In genomic region chr11:18229501-18229900, GRCh38 we compare ENCODE assay signal across 12 cellular contexts. TPM values are rescaled to one million over a fixed set of nuclear protein-coding genes. Genes with fewer than 3 reads are reported as not detected.
A peak's percentile ranks its signal among the peaks of the same experiment; 100 is the strongest.
DNase-seq lines count a peak whose midpoint lies in the region; ATAC-seq, FAIRE-seq and TF ChIP-seq lines count a peak whose summit lies in the region.
"Had no signal": no experiment of that assay in that cellular context is flagged by ENCODE, and none has a peak within 500 bp of the region (broad histone marks: within the 10 kb centered on the region; RNA-seq: fewer than 3 reads in every experiment).

No MANE protein-coding gene starts in this region.

- H3K27me3 ChIP-seq in OCI-LY3 (ENCODE audit: low read depth, low read length): no peaks in the 10 kb centered on the region
- H3K27me3 ChIP-seq in uterus: no peaks in the 10 kb centered on the region
- peaks cover 0 to 5% (median 0%) of the 10 kb centered on the region in 7 donors for H3K27me3 ChIP-seq in heart right ventricle
- H3K27me3 ChIP-seq: hepatocyte had no signal

- no peak for TF ChIP-seq POLR2A in GM18505 (IDR thresholded peaks at IDR 0.05; ENCODE audit: borderline replicate concordance, extremely low read depth, insufficient read depth, insufficient read length)
- no peak for TF ChIP-seq POLR2A in uterus (IDR thresholded peaks at IDR 0.05)

- no peak for TF ChIP-seq CTCF in OCI-LY3 (IDR thresholded peaks at IDR 0.05; ENCODE audit: low read depth, low read length)
- no peak for TF ChIP-seq CTCF in D721Med (IDR thresholded peaks at IDR 0.05; ENCODE audit: insufficient read depth, missing control alignments)
- no peak for TF ChIP-seq CTCF in uterus (IDR thresholded peaks at IDR 0.05)
- TF ChIP-seq CTCF in heart right ventricle (IDR thresholded peaks at IDR 0.05): no peak

- H3K4me1 ChIP-seq in OCI-LY3 (ENCODE audit: low read length): peaks cover 38% of the 10 kb centered on the region
- H3K4me1 ChIP-seq in uterus: no peaks in the 10 kb centered on the region
- H3K4me1 ChIP-seq in heart right ventricle: no peaks in the 10 kb centered on the region

- H3K4me3 ChIP-seq in OCI-LY3 (ENCODE audit: low read length) (peak overlapping the region; percentile 25; the same call in 1 of the 2 replicates), uterus (no peak overlapping the region), heart right ventricle (no peak overlapping the region)
- H3K4me3 ChIP-seq: hepatocyte had no signal

- no peak for FAIRE-seq in D721Med (lab: Jason Lieb, UNC)

- DNase-seq in D721Med (ENCODE audit: insufficient read length, low spot score) (no peak), uterus (no peak), heart right ventricle (no peak)
- no peak for DNase-seq in stimulated activated CD8-positive, alpha-beta memory T cell treated with anti-CD3 and anti-CD28 coated beads, Interleukin-4, amount 100 ng/mL, for 48 hours
- DNase-seq: activated effector memory CD4-positive, alpha-beta T cell treated with Interleukin-2 at 50 U/mL for 16 hours; Calu3; T-helper 1 cell had no signal

- intact Hi-C loops in uterus (cut with DNase I; ENCODE audit: low total_unique reads): no loop called here
- intact Hi-C loops in heart right ventricle (cut with DNase I): no loop called here

- 59 to 70% methylated on average over 2 to 3 of the region's 3 CpGs for WGBS in heart right ventricle, 2 donors

- no peaks in the 10 kb centered on the region for H4K20me1 ChIP-seq in OCI-LY3 (ENCODE audit: insufficient read depth, low read length)

- no peaks in the 10 kb centered on the region for H3K36me3 ChIP-seq in OCI-LY3 (replicated peaks; ENCODE audit: low read depth, low read length)
- H3K36me3 ChIP-seq in uterus: no peaks in the 10 kb centered on the region
- no peaks in the 10 kb centered on the region for H3K36me3 ChIP-seq in heart right ventricle

- H3K4me2 ChIP-seq in OCI-LY3 (ENCODE audit: low read length): peak overlapping the region; percentile 74
- H3K4me2 ChIP-seq: hepatocyte had no signal

- H2AFZ ChIP-seq in OCI-LY3 (ENCODE audit: low read depth, low read length): 0 out of 2 replicates have a peak overlapping the region, but pooled peaks have one; percentile 30
- H2AFZ ChIP-seq: hepatocyte had no signal

- H3K27ac ChIP-seq in OCI-LY3 (ENCODE audit: low read length) (peak overlapping the region; percentile 84), uterus (no peak overlapping the region), heart right ventricle (no peak overlapping the region)
- H3K27ac ChIP-seq: hepatocyte had no signal

- H3K79me2 ChIP-seq in OCI-LY3 (ENCODE audit: low read length): no peaks in the 10 kb centered on the region
- H3K79me2 ChIP-seq: hepatocyte had no signal

- H3K9me3 ChIP-seq in OCI-LY3 (ENCODE audit: insufficient read depth, low read length) (no peaks in the 10 kb centered on the region), uterus (no peaks in the 10 kb centered on the region), heart right ventricle (peaks cover 0 to 9% (median 0%) of the 10 kb centered on the region in 11 donors)

- H3K9ac ChIP-seq in OCI-LY3 (ENCODE audit: low read length): peak overlapping the region; percentile 27; the same call in 1 of the 2 replicates

- ATAC-seq in GM18505 (IDR thresholded peaks at IDR 0.05; ENCODE audit: unreplicated experiment) (peak; percentile 94), GM21381 (IDR thresholded peaks at IDR 0.05; ENCODE audit: unreplicated experiment) (peak; percentile 88), HG03095 (IDR thresholded peaks at IDR 0.05; ENCODE audit: unreplicated experiment) (peak; percentile 95), heart right ventricle (no peak)

RNA-seq across cellular contexts. Expression of gene SAA4, which starts 7.1 kb away (rescaled TPM):
- total RNA-seq in uterus: not detected
- total RNA-seq in heart right ventricle: not detected
- polyA plus RNA-seq in heart right ventricle: not detected

RNA-seq across cellular contexts. Expression of gene SAA2, which starts 19.0 kb away (rescaled TPM):
- 1 to 10 TPM in 1 of 4 donors, not detected in 3; 3.8 TPM for total RNA-seq in uterus
- 1 to 10 TPM in 2 of 10 donors, under 1 TPM in 2, not detected in 6; 0.61 to 4.1 (median 1.7) TPM for total RNA-seq in heart right ventricle
- polyA plus RNA-seq in heart right ventricle: 1 to 10 TPM in 1 of 2 donors, not detected in 1; 2.1 TPM

RNA-seq across cellular contexts. Expression of gene SAA1, which starts 36.6 kb away (rescaled TPM):
- 1 to 10 TPM in 1 of 4 donors, not detected in 3; 3.3 TPM for total RNA-seq in uterus
- 10 to 100 TPM in 1 of 10 donors, 1 to 10 TPM in 5, under 1 TPM in 2, not detected in 2; 0.57 to 29.0 (median 1.6) TPM for total RNA-seq in heart right ventricle
- polyA plus RNA-seq in heart right ventricle: 10 to 100 TPM; 10.1 to 16.1 TPM

RNA-seq across cellular contexts. Expression of gene MRGPRX4, which starts 56.9 kb away (rescaled TPM):
- not detected for total RNA-seq in uterus
- not detected for total RNA-seq in heart right ventricle
- polyA plus RNA-seq in heart right ventricle: not detected
- total RNA-seq: Calu3, hepatocyte had no signal
- polyA plus RNA-seq: hepatocyte had no signal

Comparison
In these comparisons a context has a peak if more than half of its experiments do, and no peak if none do; other contexts are left out.
1. ATAC-seq: peak in GM18505 (single experiment), GM21381 (single experiment) and HG03095 (single experiment); none in heart right ventricle (0 of 8).